Comparison of ENCODE assay signal across 2 cellular contexts in the genomic region with DNA sequence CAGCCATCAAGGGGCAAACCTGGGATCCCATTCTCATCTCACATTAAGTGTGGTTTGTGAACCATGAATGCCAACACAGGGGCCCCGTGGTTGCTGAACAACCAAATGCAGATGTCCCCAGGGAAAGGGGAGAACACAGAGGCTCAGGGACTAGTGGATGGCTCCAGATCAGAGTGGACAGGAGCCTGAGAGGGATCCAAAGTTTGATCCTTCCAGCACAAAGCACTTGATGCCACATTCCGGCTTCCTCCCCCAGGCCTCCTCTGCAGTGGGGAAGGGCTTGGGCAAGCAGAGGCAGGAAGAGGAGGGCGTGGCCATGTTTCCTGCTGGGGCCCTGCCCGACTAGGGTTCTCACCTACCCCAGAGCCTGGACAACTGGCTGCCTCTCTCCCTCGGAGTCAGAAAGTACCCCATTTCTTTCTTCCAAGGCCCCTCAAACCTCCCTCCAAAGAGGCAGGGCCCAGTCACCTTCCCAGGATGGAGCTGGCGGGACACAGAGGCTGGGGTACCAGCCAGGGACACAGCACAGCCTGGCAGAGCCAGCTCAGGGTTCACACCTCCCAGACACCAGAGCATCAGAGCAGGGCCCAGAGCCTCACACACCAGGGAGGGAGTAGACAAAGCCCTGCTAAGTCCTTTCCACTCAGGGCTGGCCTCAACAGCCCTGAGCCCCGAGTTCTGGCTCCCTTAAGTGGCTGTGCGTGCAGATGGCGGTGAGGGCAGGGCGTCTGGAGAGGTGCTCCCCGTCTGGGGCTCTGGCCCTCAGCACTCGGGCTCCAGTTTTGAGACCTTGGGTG.
A peak's percentile ranks its signal among the peaks of the same experiment; 100 is the strongest.
TF ChIP-seq lines count a peak whose summit lies in the region.

No MANE protein-coding gene starts in this region.

TF ChIP-seq in HEK293, 187 proteins besides CTCF, POLR2A, EP300 and RAD21 (continued from another document and continues in another):
- TF ChIP-seq, protein P1, sequence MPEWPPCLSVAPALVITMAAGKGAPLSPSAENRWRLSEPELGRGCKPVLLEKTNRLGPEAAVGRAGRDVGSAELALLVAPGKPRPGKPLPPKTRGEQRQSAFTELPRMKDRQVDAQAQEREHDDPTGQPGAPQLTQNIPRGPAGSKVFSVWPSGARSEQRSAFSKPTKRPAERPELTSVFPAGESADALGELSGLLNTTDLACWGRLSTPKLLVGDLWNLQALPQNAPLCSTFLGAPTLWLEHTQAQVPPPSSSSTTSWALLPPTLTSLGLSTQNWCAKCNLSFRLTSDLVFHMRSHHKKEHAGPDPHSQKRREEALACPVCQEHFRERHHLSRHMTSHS (tag by site-specific recombination; IDR thresholded peaks at IDR 0.05) = no peak
- TF ChIP-seq ZNF335 (tag by site-specific recombination; conservative IDR thresholded peaks at IDR 0.05) (peak; percentile 46), KLF1 (tag by site-specific recombination; IDR thresholded peaks at IDR 0.05) (peak; percentile 80), GLIS2 (tag by site-specific recombination; IDR thresholded peaks at IDR 0.05) (peak; percentile 58), ZNF621 (tag by site-specific recombination; IDR thresholded peaks at IDR 0.05) (no peak), ZNF423 (tag by site-specific recombination; IDR thresholded peaks at IDR 0.05) (no peak), ZNF654 (tag by site-specific recombination; IDR thresholded peaks at IDR 0.05; ENCODE audit: low read depth) (no peak), ZBTB48 (tag by site-specific recombination; IDR thresholded peaks at IDR 0.05) (peak; percentile 93), SP2 (tag by site-specific recombination; IDR thresholded peaks at IDR 0.05) (peak; percentile 58), ZNF302 (tag by site-specific recombination; IDR thresholded peaks at IDR 0.05; ENCODE audit: low read depth) (no peak), MZF1 (tag by site-specific recombination; IDR thresholded peaks at IDR 0.05; ENCODE audit: borderline replicate concordance) (0 out of 2 replicates have a peak, but pooled peaks have one; percentile 16), ZEB2 (tag by site-specific recombination; IDR thresholded peaks at IDR 0.05) (0 out of 2 replicates have a peak, but pooled peaks have one; percentile 42), SP3 (tag by site-specific recombination; IDR thresholded peaks at IDR 0.05) (peak; percentile 68), ZBTB17 (tag by site-specific recombination; IDR thresholded peaks at IDR 0.05) (peak; percentile 90), TRIM28 (IDR thresholded peaks at IDR 0.05; ENCODE audit: borderline replicate concordance, low read length) (no peak), KLF7 (tag by site-specific recombination; IDR thresholded peaks at IDR 0.05; ENCODE audit: borderline replicate concordance) (peak; percentile 65; the same call in 1 of the 2 replicates), ZFP69B (tag by site-specific recombination; IDR thresholded peaks at IDR 0.05) (peak; percentile 48; the same call in 1 of the 2 replicates), ZNF433 (tag by site-specific recombination; IDR thresholded peaks at IDR 0.05; ENCODE audit: low read depth) (no peak), ZIC2 (tag by site-specific recombination; IDR thresholded peaks at IDR 0.05) (peak; percentile 55; the same call in 1 of the 2 replicates), EGR2 (tag by site-specific recombination; IDR thresholded peaks at IDR 0.05; ENCODE audit: low read depth) (peak; percentile 71), ZNF157 (tag by site-specific recombination; IDR thresholded peaks at IDR 0.05) (no peak), ZSCAN23 (tag by site-specific recombination; IDR thresholded peaks at IDR 0.05) (no peak), SP7 (tag by site-specific recombination; IDR thresholded peaks at IDR 0.05) (no peak), ZBTB7A (tag by site-specific recombination; IDR thresholded peaks at IDR 0.05; ENCODE audit: low read depth) (no peak), ZBTB20 (tag by site-specific recombination; IDR thresholded peaks at IDR 0.05) (peak; percentile 97)
- TF ChIP-seq, protein P2, sequence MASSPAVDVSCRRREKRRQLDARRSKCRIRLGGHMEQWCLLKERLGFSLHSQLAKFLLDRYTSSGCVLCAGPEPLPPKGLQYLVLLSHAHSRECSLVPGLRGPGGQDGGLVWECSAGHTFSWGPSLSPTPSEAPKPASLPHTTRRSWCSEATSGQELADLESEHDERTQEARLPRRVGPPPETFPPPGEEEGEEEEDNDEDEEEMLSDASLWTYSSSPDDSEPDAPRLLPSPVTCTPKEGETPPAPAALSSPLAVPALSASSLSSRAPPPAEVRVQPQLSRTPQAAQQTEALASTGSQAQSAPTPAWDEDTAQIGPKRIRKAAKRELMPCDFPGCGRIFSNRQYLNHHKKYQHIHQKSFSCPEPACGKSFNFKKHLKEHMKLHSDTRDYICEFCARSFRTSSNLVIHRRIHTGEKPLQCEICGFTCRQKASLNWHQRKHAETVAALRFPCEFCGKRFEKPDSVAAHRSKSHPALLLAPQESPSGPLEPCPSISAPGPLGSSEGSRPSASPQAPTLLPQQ (tag by site-specific recombination; IDR thresholded peaks at IDR 0.05) = peak; percentile 77; the same call in 1 of the 2 replicates
- TF ChIP-seq, protein P3, sequence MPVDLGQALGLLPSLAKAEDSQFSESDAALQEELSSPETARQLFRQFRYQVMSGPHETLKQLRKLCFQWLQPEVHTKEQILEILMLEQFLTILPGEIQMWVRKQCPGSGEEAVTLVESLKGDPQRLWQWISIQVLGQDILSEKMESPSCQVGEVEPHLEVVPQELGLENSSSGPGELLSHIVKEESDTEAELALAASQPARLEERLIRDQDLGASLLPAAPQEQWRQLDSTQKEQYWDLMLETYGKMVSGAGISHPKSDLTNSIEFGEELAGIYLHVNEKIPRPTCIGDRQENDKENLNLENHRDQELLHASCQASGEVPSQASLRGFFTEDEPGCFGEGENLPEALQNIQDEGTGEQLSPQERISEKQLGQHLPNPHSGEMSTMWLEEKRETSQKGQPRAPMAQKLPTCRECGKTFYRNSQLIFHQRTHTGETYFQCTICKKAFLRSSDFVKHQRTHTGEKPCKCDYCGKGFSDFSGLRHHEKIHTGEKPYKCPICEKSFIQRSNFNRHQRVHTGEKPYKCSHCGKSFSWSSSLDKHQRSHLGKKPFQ (tag by site-specific recombination; IDR thresholded peaks at IDR 0.05) = peak; percentile 100
- TF ChIP-seq, protein P4, sequence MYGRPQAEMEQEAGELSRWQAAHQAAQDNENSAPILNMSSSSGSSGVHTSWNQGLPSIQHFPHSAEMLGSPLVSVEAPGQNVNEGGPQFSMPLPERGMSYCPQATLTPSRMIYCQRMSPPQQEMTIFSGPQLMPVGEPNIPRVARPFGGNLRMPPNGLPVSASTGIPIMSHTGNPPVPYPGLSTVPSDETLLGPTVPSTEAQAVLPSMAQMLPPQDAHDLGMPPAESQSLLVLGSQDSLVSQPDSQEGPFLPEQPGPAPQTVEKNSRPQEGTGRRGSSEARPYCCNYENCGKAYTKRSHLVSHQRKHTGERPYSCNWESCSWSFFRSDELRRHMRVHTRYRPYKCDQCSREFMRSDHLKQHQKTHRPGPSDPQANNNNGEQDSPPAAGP (tag by site-specific recombination; IDR thresholded peaks at IDR 0.05) = 0 out of 2 replicates have a peak, but pooled peaks have one; percentile 26
- TF ChIP-seq, protein P5, sequence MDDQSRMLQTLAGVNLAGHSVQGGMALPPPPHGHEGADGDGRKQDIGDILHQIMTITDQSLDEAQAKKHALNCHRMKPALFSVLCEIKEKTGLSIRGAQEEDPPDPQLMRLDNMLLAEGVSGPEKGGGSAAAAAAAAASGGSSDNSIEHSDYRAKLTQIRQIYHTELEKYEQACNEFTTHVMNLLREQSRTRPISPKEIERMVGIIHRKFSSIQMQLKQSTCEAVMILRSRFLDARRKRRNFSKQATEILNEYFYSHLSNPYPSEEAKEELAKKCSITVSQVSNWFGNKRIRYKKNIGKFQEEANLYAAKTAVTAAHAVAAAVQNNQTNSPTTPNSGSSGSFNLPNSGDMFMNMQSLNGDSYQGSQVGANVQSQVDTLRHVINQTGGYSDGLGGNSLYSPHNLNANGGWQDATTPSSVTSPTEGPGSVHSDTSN (CRISPR knock-in tag; IDR thresholded peaks at IDR 0.05) = no peak

TF ChIP-seq in K562, 482 proteins besides CTCF, POLR2A, EP300 and RAD21 (continued from another document):
- TF ChIP-seq, protein P6, sequence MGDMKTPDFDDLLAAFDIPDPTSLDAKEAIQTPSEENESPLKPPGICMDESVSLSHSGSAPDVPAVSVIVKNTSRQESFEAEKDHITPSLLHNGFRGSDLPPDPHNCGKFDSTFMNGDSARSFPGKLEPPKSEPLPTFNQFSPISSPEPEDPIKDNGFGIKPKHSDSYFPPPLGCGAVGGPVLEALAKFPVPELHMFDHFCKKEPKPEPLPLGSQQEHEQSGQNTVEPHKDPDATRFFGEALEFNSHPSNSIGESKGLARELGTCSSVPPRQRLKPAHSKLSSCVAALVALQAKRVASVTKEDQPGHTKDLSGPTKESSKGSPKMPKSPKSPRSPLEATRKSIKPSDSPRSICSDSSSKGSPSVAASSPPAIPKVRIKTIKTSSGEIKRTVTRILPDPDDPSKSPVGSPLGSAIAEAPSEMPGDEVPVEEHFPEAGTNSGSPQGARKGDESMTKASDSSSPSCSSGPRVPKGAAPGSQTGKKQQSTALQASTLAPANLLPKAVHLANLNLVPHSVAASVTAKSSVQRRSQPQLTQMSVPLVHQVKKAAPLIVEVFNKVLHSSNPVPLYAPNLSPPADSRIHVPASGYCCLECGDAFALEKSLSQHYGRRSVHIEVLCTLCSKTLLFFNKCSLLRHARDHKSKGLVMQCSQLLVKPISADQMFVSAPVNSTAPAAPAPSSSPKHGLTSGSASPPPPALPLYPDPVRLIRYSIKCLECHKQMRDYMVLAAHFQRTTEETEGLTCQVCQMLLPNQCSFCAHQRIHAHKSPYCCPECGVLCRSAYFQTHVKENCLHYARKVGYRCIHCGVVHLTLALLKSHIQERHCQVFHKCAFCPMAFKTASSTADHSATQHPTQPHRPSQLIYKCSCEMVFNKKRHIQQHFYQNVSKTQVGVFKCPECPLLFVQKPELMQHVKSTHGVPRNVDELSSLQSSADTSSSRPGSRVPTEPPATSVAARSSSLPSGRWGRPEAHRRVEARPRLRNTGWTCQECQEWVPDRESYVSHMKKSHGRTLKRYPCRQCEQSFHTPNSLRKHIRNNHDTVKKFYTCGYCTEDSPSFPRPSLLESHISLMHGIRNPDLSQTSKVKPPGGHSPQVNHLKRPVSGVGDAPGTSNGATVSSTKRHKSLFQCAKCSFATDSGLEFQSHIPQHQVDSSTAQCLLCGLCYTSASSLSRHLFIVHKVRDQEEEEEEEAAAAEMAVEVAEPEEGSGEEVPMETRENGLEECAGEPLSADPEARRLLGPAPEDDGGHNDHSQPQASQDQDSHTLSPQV (IDR thresholded peaks at IDR 0.05) = peak; percentile 13; the same call in 1 of the 2 replicates
- TF ChIP-seq EGR1 (conservative IDR thresholded peaks at IDR 0.05) (no peak), HMGN3 (IDR thresholded peaks at IDR 0.05; ENCODE audit: borderline replicate concordance, extremely low read depth, insufficient read length, low read depth, low read length) (no peak), ZNF263 (CRISPR knock-in tag; IDR thresholded peaks at IDR 0.05; ENCODE audit: borderline replicate concordance) (peak; percentile 54), BHLHE40 (IDR thresholded peaks at IDR 0.05; ENCODE audit: low read length) (peak; percentile 26; the same call in 1 of the 2 replicates), CAMTA2 (CRISPR knock-in tag; conservative IDR thresholded peaks at IDR 0.05) (no peak), PHF21A (IDR thresholded peaks at IDR 0.05; ENCODE audit: borderline replicate concordance, low read depth) (no peak), MYC (IDR thresholded peaks at IDR 0.05; ENCODE audit: low read depth, low read length) (peak; percentile 46; the same call in 1 of the 2 replicates), MYC (CRISPR knock-in tag; IDR thresholded peaks at IDR 0.05; ENCODE audit: borderline replicate concordance, low read depth) (no peak; the same call in 1 of the 2 replicates), MTA3 (IDR thresholded peaks at IDR 0.05; ENCODE audit: borderline replicate concordance) (no peak), NCOA4 (IDR thresholded peaks at IDR 0.05; ENCODE audit: partially characterized antibody) (no peak), BACH1 (tag; IDR thresholded peaks at IDR 0.05) (0 out of 2 replicates have a peak, but pooled peaks have one; percentile 27), PPARD (CRISPR knock-in tag; IDR thresholded peaks at IDR 0.05) (no peak), HCFC1 (IDR thresholded peaks at IDR 0.05; ENCODE audit: low read depth, low read length) (no peak), E2F3 (CRISPR knock-in tag; IDR thresholded peaks at IDR 0.05) (0 out of 2 replicates have a peak, but pooled peaks have one; percentile 26), HLTF (IDR thresholded peaks at IDR 0.05) (no peak), KDM4B (IDR thresholded peaks at IDR 0.05; ENCODE audit: borderline replicate concordance in 2 of 2, low read depth in 1 of 2) (no peak), RBM14 (IDR thresholded peaks at IDR 0.05; ENCODE audit: borderline replicate concordance, insufficient read depth, low read depth, low read length) (no peak), U2AF1 (optimal IDR thresholded peaks at IDR 0.05; ENCODE audit: low read depth, low read length) (no peak), SPI1 (IDR thresholded peaks at IDR 0.05; ENCODE audit: borderline replicate concordance, low read depth, low read length) (peak; percentile 59; the same call in 1 of the 2 replicates), BRD9 (IDR thresholded peaks at IDR 0.05; ENCODE audit: low read depth, partially characterized antibody) (no peak), ZNF766 (CRISPR knock-in tag; conservative IDR thresholded peaks at IDR 0.05) (no peak), CHD1 (IDR thresholded peaks at IDR 0.05; ENCODE audit: low read length) (no peak), ZFP30 (CRISPR knock-in tag; IDR thresholded peaks at IDR 0.05; ENCODE audit: borderline replicate concordance) (no peak), RCOR1 (IDR thresholded peaks at IDR 0.05; ENCODE audit: borderline replicate concordance in 1 of 2, low read depth in 2 of 2, low read length in 2 of 2) (0 out of 4 replicates have a peak, but pooled peaks of 1 of the 2 experiments have one; percentile 28)
- TF ChIP-seq, protein P7, sequence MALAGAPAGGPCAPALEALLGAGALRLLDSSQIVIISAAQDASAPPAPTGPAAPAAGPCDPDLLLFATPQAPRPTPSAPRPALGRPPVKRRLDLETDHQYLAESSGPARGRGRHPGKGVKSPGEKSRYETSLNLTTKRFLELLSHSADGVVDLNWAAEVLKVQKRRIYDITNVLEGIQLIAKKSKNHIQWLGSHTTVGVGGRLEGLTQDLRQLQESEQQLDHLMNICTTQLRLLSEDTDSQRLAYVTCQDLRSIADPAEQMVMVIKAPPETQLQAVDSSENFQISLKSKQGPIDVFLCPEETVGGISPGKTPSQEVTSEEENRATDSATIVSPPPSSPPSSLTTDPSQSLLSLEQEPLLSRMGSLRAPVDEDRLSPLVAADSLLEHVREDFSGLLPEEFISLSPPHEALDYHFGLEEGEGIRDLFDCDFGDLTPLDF (CRISPR knock-in tag; IDR thresholded peaks at IDR 0.05) = no peak
- TF ChIP-seq, protein P8, sequence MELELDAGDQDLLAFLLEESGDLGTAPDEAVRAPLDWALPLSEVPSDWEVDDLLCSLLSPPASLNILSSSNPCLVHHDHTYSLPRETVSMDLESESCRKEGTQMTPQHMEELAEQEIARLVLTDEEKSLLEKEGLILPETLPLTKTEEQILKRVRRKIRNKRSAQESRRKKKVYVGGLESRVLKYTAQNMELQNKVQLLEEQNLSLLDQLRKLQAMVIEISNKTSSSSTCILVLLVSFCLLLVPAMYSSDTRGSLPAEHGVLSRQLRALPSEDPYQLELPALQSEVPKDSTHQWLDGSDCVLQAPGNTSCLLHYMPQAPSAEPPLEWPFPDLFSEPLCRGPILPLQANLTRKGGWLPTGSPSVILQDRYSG (tag; conservative IDR thresholded peaks at IDR 0.05; ENCODE audit: low read depth) = no peak
